Comparison of ENCODE assay signal across 1 cellular context in the genomic region with DNA sequence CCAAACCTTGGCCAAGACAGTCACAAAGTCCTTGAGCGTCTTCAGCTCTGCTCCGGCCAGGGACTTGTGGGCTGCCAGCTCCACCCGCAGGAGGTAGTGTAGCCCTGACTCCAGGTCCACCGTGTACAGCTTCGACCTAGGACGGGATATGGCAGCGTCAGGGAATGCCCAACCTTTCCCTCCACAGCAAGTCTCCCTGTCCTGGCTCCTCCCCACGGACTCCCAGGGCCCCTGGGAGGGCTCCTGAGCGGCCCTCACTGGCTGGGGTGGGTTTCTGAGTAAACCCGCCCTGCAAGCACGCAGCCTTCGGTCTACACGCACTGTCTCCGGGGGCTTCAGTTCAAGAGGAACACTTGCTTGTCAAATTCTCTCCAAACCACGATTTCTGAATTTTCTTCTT.
TF ChIP-seq lines count a peak whose summit lies in the region.

No MANE protein-coding gene starts in this region.

TF ChIP-seq in GM23338, 12 proteins besides CTCF, POLR2A, EP300 and RAD21 (continued from another document):
- TF ChIP-seq, protein P1, sequence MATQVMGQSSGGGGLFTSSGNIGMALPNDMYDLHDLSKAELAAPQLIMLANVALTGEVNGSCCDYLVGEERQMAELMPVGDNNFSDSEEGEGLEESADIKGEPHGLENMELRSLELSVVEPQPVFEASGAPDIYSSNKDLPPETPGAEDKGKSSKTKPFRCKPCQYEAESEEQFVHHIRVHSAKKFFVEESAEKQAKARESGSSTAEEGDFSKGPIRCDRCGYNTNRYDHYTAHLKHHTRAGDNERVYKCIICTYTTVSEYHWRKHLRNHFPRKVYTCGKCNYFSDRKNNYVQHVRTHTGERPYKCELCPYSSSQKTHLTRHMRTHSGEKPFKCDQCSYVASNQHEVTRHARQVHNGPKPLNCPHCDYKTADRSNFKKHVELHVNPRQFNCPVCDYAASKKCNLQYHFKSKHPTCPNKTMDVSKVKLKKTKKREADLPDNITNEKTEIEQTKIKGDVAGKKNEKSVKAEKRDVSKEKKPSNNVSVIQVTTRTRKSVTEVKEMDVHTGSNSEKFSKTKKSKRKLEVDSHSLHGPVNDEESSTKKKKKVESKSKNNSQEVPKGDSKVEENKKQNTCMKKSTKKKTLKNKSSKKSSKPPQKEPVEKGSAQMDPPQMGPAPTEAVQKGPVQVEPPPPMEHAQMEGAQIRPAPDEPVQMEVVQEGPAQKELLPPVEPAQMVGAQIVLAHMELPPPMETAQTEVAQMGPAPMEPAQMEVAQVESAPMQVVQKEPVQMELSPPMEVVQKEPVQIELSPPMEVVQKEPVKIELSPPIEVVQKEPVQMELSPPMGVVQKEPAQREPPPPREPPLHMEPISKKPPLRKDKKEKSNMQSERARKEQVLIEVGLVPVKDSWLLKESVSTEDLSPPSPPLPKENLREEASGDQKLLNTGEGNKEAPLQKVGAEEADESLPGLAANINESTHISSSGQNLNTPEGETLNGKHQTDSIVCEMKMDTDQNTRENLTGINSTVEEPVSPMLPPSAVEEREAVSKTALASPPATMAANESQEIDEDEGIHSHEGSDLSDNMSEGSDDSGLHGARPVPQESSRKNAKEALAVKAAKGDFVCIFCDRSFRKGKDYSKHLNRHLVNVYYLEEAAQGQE (IDR thresholded peaks at IDR 0.05; ENCODE audit: unreplicated experiment): no peak
- TF ChIP-seq, protein P2, sequence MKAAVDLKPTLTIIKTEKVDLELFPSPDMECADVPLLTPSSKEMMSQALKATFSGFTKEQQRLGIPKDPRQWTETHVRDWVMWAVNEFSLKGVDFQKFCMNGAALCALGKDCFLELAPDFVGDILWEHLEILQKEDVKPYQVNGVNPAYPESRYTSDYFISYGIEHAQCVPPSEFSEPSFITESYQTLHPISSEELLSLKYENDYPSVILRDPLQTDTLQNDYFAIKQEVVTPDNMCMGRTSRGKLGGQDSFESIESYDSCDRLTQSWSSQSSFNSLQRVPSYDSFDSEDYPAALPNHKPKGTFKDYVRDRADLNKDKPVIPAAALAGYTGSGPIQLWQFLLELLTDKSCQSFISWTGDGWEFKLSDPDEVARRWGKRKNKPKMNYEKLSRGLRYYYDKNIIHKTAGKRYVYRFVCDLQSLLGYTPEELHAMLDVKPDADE (IDR thresholded peaks at IDR 0.05): no peak
- TF ChIP-seq, protein P3, sequence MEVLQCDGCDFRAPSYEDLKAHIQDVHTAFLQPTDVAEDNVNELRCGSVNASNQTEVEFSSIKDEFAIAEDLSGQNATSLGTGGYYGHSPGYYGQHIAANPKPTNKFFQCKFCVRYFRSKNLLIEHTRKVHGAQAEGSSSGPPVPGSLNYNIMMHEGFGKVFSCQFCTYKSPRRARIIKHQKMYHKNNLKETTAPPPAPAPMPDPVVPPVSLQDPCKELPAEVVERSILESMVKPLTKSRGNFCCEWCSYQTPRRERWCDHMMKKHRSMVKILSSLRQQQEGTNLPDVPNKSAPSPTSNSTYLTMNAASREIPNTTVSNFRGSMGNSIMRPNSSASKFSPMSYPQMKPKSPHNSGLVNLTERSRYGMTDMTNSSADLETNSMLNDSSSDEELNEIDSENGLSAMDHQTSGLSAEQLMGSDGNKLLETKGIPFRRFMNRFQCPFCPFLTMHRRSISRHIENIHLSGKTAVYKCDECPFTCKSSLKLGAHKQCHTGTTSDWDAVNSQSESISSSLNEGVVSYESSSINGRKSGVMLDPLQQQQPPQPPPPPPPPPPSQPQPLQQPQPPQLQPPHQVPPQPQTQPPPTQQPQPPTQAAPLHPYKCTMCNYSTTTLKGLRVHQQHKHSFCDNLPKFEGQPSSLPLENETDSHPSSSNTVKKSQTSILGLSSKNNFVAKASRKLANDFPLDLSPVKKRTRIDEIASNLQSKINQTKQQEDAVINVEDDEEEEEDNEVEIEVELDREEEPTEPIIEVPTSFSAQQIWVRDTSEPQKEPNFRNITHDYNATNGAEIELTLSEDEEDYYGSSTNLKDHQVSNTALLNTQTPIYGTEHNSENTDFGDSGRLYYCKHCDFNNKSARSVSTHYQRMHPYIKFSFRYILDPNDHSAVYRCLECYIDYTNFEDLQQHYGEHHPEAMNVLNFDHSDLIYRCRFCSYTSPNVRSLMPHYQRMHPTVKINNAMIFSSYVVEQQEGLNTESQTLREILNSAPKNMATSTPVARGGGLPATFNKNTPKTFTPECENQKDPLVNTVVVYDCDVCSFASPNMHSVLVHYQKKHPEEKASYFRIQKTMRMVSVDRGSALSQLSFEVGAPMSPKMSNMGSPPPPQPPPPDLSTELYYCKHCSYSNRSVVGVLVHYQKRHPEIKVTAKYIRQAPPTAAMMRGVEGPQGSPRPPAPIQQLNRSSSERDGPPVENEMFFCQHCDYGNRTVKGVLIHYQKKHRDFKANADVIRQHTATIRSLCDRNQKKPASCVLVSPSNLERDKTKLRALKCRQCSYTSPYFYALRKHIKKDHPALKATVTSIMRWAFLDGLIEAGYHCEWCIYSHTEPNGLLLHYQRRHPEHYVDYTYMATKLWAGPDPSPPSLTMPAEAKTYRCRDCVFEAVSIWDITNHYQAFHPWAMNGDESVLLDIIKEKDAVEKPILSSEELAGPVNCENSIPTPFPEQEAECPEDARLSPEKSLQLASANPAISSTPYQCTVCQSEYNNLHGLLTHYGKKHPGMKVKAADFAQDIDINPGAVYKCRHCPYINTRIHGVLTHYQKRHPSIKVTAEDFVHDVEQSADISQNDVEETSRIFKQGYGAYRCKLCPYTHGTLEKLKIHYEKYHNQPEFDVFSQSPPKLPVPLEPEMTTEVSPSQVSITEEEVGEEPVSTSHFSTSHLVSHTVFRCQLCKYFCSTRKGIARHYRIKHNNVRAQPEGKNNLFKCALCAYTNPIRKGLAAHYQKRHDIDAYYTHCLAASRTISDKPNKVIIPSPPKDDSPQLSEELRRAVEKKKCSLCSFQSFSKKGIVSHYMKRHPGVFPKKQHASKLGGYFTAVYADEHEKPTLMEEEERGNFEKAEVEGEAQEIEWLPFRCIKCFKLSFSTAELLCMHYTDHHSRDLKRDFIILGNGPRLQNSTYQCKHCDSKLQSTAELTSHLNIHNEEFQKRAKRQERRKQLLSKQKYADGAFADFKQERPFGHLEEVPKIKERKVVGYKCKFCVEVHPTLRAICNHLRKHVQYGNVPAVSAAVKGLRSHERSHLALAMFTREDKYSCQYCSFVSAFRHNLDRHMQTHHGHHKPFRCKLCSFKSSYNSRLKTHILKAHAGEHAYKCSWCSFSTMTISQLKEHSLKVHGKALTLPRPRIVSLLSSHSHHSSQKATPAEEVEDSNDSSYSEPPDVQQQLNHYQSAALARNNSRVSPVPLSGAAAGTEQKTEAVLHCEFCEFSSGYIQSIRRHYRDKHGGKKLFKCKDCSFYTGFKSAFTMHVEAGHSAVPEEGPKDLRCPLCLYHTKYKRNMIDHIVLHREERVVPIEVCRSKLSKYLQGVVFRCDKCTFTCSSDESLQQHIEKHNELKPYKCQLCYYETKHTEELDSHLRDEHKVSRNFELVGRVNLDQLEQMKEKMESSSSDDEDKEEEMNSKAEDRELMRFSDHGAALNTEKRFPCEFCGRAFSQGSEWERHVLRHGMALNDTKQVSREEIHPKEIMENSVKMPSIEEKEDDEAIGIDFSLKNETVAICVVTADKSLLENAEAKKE (CRISPR knock-in tag; IDR thresholded peaks at IDR 0.05): no peak
- TF ChIP-seq ZNF331 (CRISPR knock-in tag; IDR thresholded peaks at IDR 0.05; ENCODE audit: low read depth) (no peak), STAT1 (IDR thresholded peaks at IDR 0.05; ENCODE audit: unreplicated experiment) (no peak), ZNF114 (CRISPR knock-in tag; IDR thresholded peaks at IDR 0.05) (no peak)
